8 cellular contexts compared by ENCODE assay signal in genomic region chr4:90127706-90128345, GRCh38. TPM values are rescaled to one million over a fixed set of nuclear protein-coding genes. Genes with fewer than 3 reads are reported as not detected.
DNase-seq lines count a peak whose midpoint lies in the region; ATAC-seq and TF ChIP-seq lines count a peak whose summit lies in the region.

No MANE protein-coding gene starts in this region.

- peak overlapping the region; percentile 33 for H3K9ac ChIP-seq in rectal smooth muscle tissue (ENCODE audit: low read length)

- H3K36me3 Mint-ChIP-seq in activated naive CD8-positive, alpha-beta T cell: no peaks in the 10 kb centered on the region

- peaks cover 40% of the 10 kb centered on the region for H3K27me3 Mint-ChIP-seq in activated naive CD8-positive, alpha-beta T cell

- peak overlapping the region; percentile 87 for H3K4me3 ChIP-seq in BE2C (ENCODE audit: low read depth, low read length)
- H3K4me3 ChIP-seq in left ventricle myocardium inferior: peak overlapping the region; percentile 77
- peak overlapping the region; percentile 76 for H3K4me3 ChIP-seq in rectal smooth muscle tissue (ENCODE audit: low read length)

- ATAC-seq in GM19324 (IDR thresholded peaks at IDR 0.05; ENCODE audit: low FRiP score, unreplicated experiment) (peak; percentile 28), HG03159 (IDR thresholded peaks at IDR 0.05; ENCODE audit: unreplicated experiment) (peak; percentile 22)

- no peaks in the 10 kb centered on the region for H3K9me3 Mint-ChIP-seq in activated naive CD8-positive, alpha-beta T cell (ENCODE audit: low read depth)

- H3K36me3 ChIP-seq in BE2C (no peaks in the 10 kb centered on the region), left ventricle myocardium inferior (no peaks in the 10 kb centered on the region), rectal smooth muscle tissue (ENCODE audit: control insufficient read depth, insufficient read depth, low read length) (no peaks in the 10 kb centered on the region)

- peak overlapping the region; percentile 79 for H3K4me3 Mint-ChIP-seq in activated naive CD8-positive, alpha-beta T cell

- peaks cover 20% of the 10 kb centered on the region for H3K4me1 Mint-ChIP-seq in activated naive CD8-positive, alpha-beta T cell (ENCODE audit: low read depth)

- H3K4me1 ChIP-seq in BE2C: peaks cover 3% of the 10 kb centered on the region; the same call in 1 of the 2 replicates
- peaks cover 24% of the 10 kb centered on the region for H3K4me1 ChIP-seq in left ventricle myocardium inferior
- no peaks in the 10 kb centered on the region for H3K4me1 ChIP-seq in rectal smooth muscle tissue (ENCODE audit: control insufficient read depth, insufficient read depth, low read length)

- no peak overlapping the region for H3K27ac Mint-ChIP-seq in activated naive CD8-positive, alpha-beta T cell

- H3K27ac ChIP-seq in left ventricle myocardium inferior (replicated peaks) (peak overlapping the region; percentile 86), rectal smooth muscle tissue (ENCODE audit: low read depth, low read length) (peak overlapping the region; percentile 49)

- H3K9me3 ChIP-seq in BE2C (no peaks in the 10 kb centered on the region), left ventricle myocardium inferior (replicated peaks) (no peaks in the 10 kb centered on the region)

- DNase-seq in BE2C (peak; percentile 44), left ventricle myocardium inferior (peak; percentile 19), NCI-H1105 treated with DMSO at 0.1 percent for 48 hours (lab: John Stamatoyannopoulos, UW) (no peak), activated gamma-delta T cell treated with Interleukin-2 at 50 U/mL for 16 hours (no peak)

- intact Hi-C loops in left ventricle myocardium inferior (cut with micrococcal nuclease): loop anchor here (10.0 kb wide), 1 partner anchor 167 kb away; no protein-coding TSS in a partner anchor

- no peak for TF ChIP-seq CTCF in BE2C (IDR thresholded peaks at IDR 0.05; ENCODE audit: low read depth, low read length)
- no peak for TF ChIP-seq CTCF in left ventricle myocardium inferior (IDR thresholded peaks at IDR 0.05; ENCODE audit: borderline replicate concordance)

- H3K27me3 ChIP-seq in BE2C (no peaks in the 10 kb centered on the region), left ventricle myocardium inferior (ENCODE audit: low read depth) (peaks cover 17% of the 10 kb centered on the region), rectal smooth muscle tissue (ENCODE audit: control insufficient read depth, insufficient read depth, low read length) (no peaks in the 10 kb centered on the region)

RNA-seq across cellular contexts. Expression of gene CCSER1, which starts 0.6 kb away (rescaled TPM):
- polyA plus RNA-seq in BE2C (2012; ENCODE audit: insufficient read depth, insufficient read length, low read depth): 0.71 TPM
- total RNA-seq in left ventricle myocardium inferior: 13.2 TPM

Comparison
In these comparisons a context has a peak if more than half of its experiments do, and no peak if none do; other contexts are left out.
1. DNase-seq: peak in BE2C (single experiment) and left ventricle myocardium inferior (single experiment); none in NCI-H1105 treated with DMSO at 0.1 percent for 48 hours (single experiment) and activated gamma-delta T cell treated with Interleukin-2 at 50 U/mL for 16 hours (single experiment).
2. Peak in every context shown above with its lines, with median percentiles within 50 percentile points of each other: H3K4me3 ChIP-seq.